In the genomic region with DNA sequence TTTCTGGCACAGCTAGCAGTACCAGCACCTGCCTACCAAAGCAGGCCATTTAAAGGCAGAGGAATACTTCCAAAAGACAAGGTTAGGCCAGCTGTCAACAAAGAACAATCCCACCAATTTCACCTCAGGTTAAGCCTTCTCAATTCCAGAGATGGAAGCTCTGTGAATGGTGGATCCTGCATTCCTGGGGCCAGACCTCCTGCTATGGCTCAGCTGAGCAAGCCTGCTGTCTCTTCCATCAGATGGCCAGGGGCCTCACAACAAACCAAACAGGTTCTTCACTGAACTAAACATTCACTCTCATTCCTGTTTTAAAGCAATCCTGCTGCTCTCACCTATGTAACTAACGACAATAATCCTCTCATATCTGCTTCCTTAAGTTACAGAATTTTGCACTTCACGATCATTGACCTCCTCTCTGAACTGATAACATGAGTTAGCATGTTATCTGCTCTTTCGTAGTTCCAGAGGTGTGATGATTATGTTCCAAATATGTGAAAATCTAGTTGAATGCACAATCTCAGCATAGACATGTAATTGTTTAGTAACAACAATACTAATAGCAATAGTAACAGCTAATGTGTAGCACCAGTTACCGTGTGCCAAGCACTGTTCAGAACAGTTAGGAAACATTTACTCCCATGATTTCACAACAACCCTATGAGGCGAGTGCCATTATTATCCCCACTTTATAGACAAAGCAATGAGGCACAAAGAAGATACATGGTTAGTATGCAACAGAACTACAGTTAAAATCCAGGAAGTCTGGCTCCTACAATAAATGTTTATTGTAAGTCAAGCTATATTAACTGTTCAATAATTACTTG, we compare ENCODE assay signal across 17 cellular contexts.
DNase-seq lines count a peak whose midpoint lies in the region; ATAC-seq, FAIRE-seq and TF ChIP-seq lines count a peak whose summit lies in the region.
"Had no signal": no experiment of that assay in that cellular context is flagged by ENCODE, and none has a peak within 500 bp of the region (broad histone marks: within the 10 kb centered on the region; RNA-seq: fewer than 3 reads in every experiment).

No MANE protein-coding gene starts in this region.

- H3K4me1 ChIP-seq in left ventricle myocardium inferior (peaks cover 16% of the 10 kb centered on the region), K562 (replicated peaks in 1 of 2; ENCODE audit: control insufficient read depth in 2 of 2, insufficient read depth in 2 of 2, low read length in 2 of 2) (no peaks in the 10 kb centered on the region), upper lobe of right lung (no peaks in the 10 kb centered on the region)

- no peak for TF ChIP-seq RAD21 in K562 (CRISPR knock-in tag; conservative IDR thresholded peaks at IDR 0.05 in 1 of 2, IDR thresholded peaks at IDR 0.05 in 1 of 2)

- in situ Hi-C loops in K562 (cut with MboI) = no loop called here

- H3K9ac ChIP-seq in K562 (ENCODE audit: insufficient read depth in 1 of 2, low read depth in 2 of 2, low read length in 2 of 2) = no peak overlapping the region

- TF ChIP-seq EP300 in K562 (IDR thresholded peaks at IDR 0.05; ENCODE audit: low read length) = no peak

- TF ChIP-seq CTCF in left ventricle myocardium inferior (IDR thresholded peaks at IDR 0.05; ENCODE audit: borderline replicate concordance) (no peak), K562 (IDR thresholded peaks at IDR 0.05 in 2 of 3, conservative IDR thresholded peaks at IDR 0.05 in 1 of 3; ENCODE audit: insufficient read depth in 2 of 3, low read depth in 1 of 3, low read length in 3 of 3) (no peak), upper lobe of right lung (IDR thresholded peaks at IDR 0.05) (no peak)

- H3K9me1 ChIP-seq in K562 (ENCODE audit: control insufficient read depth, insufficient read depth, low read length) = peaks cover 3% of the 10 kb centered on the region

- H4K20me1 ChIP-seq in K562 (replicated peaks; ENCODE audit: control insufficient read depth, insufficient read depth, low read length) = no peaks in the 10 kb centered on the region

- CTCF ChIA-PET in K562 (lab: Yijun Ruan, JAX; ENCODE audit: low intra/inter-chr PET ratio) = no interaction called here

- ATAC-seq in Right ventricle myocardium superior (ENCODE audit: poor library complexity) (peak; percentile 79), K562 (no peak), upper lobe of right lung (peak; percentile 65), HG03442 (IDR thresholded peaks at IDR 0.05; ENCODE audit: unreplicated experiment) (no peak)

- intact Hi-C loops in Right ventricle myocardium superior (cut with DNase I) = no loop called here
- intact Hi-C loops in left ventricle myocardium inferior (cut with micrococcal nuclease) = no loop called here
- intact Hi-C loops in K562 (cut with micrococcal nuclease) = no loop called here
- intact Hi-C loops in upper lobe of right lung (cut with DNase I) = no loop called here

- H2AFZ ChIP-seq in K562 (ENCODE audit: low read depth, low read length) = no peak overlapping the region

- POLR2A ChIA-PET in K562 (lab: Yijun Ruan, JAX) = no interaction called here

- H3K79me2 ChIP-seq in K562 (ENCODE audit: control insufficient read depth, insufficient read depth, low read length) = no peaks in the 10 kb centered on the region

- DNase-seq in Right ventricle myocardium superior (no peak), left ventricle myocardium inferior (no peak), K562 (ENCODE audit: extremely low read depth in 1 of 4, low spot score in 3 of 4) (no peak), islet precursor cell (peak; percentile 96), upper lobe of right lung (no peak)
- no peak for DNase-seq in activated CD4-positive, alpha-beta T cell treated with anti-CD3 and anti-CD28 coated beads for 1 hour
- DNase-seq in effector CD8-positive, alpha-beta T cell (lab: John Stamatoyannopoulos, UW) = no peak
- DNase-seq: activated CD4-positive, alpha-beta T cell treated with anti-CD3 and anti-CD28 coated beads for 48 hours; activated T-cell treated with anti-CD3 and anti-CD28 coated beads, Interleukin-2, amount 50 U/mL, for 24 hours; cortex of kidney; esophagus squamous epithelium; HCEC 1CT; Kasumi-1; mammary epithelial cell; NCI-H2029 treated with DMSO at 0.1 percent for 48 hours; stimulated activated naive CD4-positive, alpha-beta T cell treated with Interleukin-2 at 50 U/mL for 16 hours had no signal

- TF ChIP-seq POLR2A in K562 (conservative IDR thresholded peaks at IDR 0.05) = no peak

- H3K4me3 ChIP-seq in left ventricle myocardium inferior = no peak overlapping the region
- no peak overlapping the region for H3K4me3 ChIP-seq in K562
- H3K4me3 ChIP-seq in upper lobe of right lung = no peak overlapping the region
- H3K4me3 ChIP-seq: esophagus squamous epithelium had no signal

- H3K27ac ChIP-seq in left ventricle myocardium inferior (replicated peaks) (no peak overlapping the region), K562 (ENCODE audit: extremely low read depth, low read depth, low read length) (no peak overlapping the region), upper lobe of right lung (no peak overlapping the region)
- H3K27ac ChIP-seq: esophagus squamous epithelium had no signal

- 33% methylated on average over 5 of the region's 5 CpGs for WGBS in K562 (ENCODE audit: insufficient coverage, low coverage, missing lambda C conversion rate)

- no peak overlapping the region for H3K4me2 ChIP-seq in K562 (ENCODE audit: insufficient read depth, low read length)

- H3K27me3 ChIP-seq in left ventricle myocardium inferior (ENCODE audit: low read depth) (no peaks in the 10 kb centered on the region), K562 (ENCODE audit: control insufficient read depth in 2 of 2, insufficient read depth in 2 of 2, low read length in 2 of 2) (no peaks in the 10 kb centered on the region), upper lobe of right lung (no peaks in the 10 kb centered on the region)
- H3K27me3 ChIP-seq: esophagus squamous epithelium had no signal

- FAIRE-seq in K562 (lab: Jason Lieb, UNC) = no peak

- H3K9me3 ChIP-seq in left ventricle myocardium inferior (replicated peaks) = no peaks in the 10 kb centered on the region
- H3K9me3 ChIP-seq in K562 (replicated peaks; ENCODE audit: control insufficient read depth, insufficient read depth, low read depth, low read length) = no peaks in the 10 kb centered on the region
- H3K9me3 ChIP-seq in upper lobe of right lung = no peaks in the 10 kb centered on the region
- H3K9me3 ChIP-seq: esophagus squamous epithelium had no signal

- H3K36me3 ChIP-seq in left ventricle myocardium inferior (no peaks in the 10 kb centered on the region), K562 (ENCODE audit: control insufficient read depth, insufficient read depth, low read length) (peaks cover under 1% of the 10 kb centered on the region; the same call in 1 of the 3 replicates), upper lobe of right lung (no peaks in the 10 kb centered on the region)
- H3K36me3 ChIP-seq: esophagus squamous epithelium had no signal

- BruUV-seq in K562 (replicated peaks; lab: Mats Ljungman, UMichigan) = no TSS peak

TF ChIP-seq in K562, 482 proteins besides CTCF, POLR2A, EP300 and RAD21:
- 0 out of 2 replicates have a peak, but pooled peaks have one; percentile 36 for TF ChIP-seq CEBPB (tag; IDR thresholded peaks at IDR 0.05)
- no peak for TF ChIP-seq DIDO1 (tag; IDR thresholded peaks at IDR 0.05; ENCODE audit: low read depth)
TF ChIP-seq in K562: peak in this region for 1.

Comparison
In these comparisons a context has a peak if more than half of its experiments do, and no peak if none do; other contexts are left out.
1. ATAC-seq: peak in Right ventricle myocardium superior (single experiment) and upper lobe of right lung (single experiment); none in K562 (single experiment) and HG03442 (single experiment).